Comparison of ENCODE assay signal across 15 cellular contexts in genomic region chr1:56574794-56575193, GRCh38. TPM values are rescaled to one million over a fixed set of nuclear protein-coding genes. Genes with fewer than 3 reads are reported as not detected.
A peak's percentile ranks its signal among the peaks of the same experiment; 100 is the strongest.
DNase-seq lines count a peak whose midpoint lies in the region; ATAC-seq and TF ChIP-seq lines count a peak whose summit lies in the region.
"Had no signal": no experiment of that assay in that cellular context is flagged by ENCODE, and none has a peak within 500 bp of the region (broad histone marks: within the 10 kb centered on the region; RNA-seq: fewer than 3 reads in every experiment).

No MANE protein-coding gene starts in this region.

- ATAC-seq in lower lobe of right lung: no peak
- ATAC-seq in thoracic aorta (ENCODE audit: insufficient number of reproducible peaks, low FRiP score, low read depth): no peak
- ATAC-seq in GM21360 (IDR thresholded peaks at IDR 0.05; ENCODE audit: unreplicated experiment): no peak
- ATAC-seq in GM21528 (IDR thresholded peaks at IDR 0.05; ENCODE audit: low FRiP score, unreplicated experiment): no peak
- ATAC-seq: activated CD8-positive, alpha-beta memory T cell treated with anti-CD3 and anti-CD28 coated beads, Interleukin-2, amount 10 ng/mL, durations not matched to agents 7 days and 5 days had no signal

- H3K4me3 ChIP-seq in HUES6 (ENCODE audit: low read depth, low read length): peak overlapping the region; percentile 95; the same call in 1 of the 2 replicates
- H3K4me3 ChIP-seq in lower lobe of right lung: peak overlapping the region; percentile 89
- peak overlapping the region; percentile 93 for H3K4me3 ChIP-seq in thoracic aorta

- no peak for TF ChIP-seq CTCF in lower lobe of right lung (IDR thresholded peaks at IDR 0.05)
- no peak for TF ChIP-seq CTCF in thoracic aorta (IDR thresholded peaks at IDR 0.05)

- intact Hi-C loops in lower lobe of right lung (cut with DNase I): loop anchor here (5.0 to 10.0 kb wide), 2 partner anchors 60 to 157 kb away; no protein-coding TSS in a partner anchor

- H3K27me3 ChIP-seq in HUES6 (ENCODE audit: control insufficient read depth, insufficient read depth, low read length): no peaks in the 10 kb centered on the region
- no peaks in the 10 kb centered on the region for H3K27me3 ChIP-seq in lower lobe of right lung (ENCODE audit: low read depth)
- no peaks in the 10 kb centered on the region for H3K27me3 ChIP-seq in thoracic aorta (replicated peaks; ENCODE audit: insufficient read depth)
- H3K27me3 ChIP-seq: transverse colon had no signal

- no peak overlapping the region for H3K9ac ChIP-seq in HUES6 (ENCODE audit: low read length)

- H3K36me3 ChIP-seq in HUES6 (ENCODE audit: control insufficient read depth, insufficient read depth, low read length) (no peaks in the 10 kb centered on the region; the same call in 1 of the 2 replicates), lower lobe of right lung (no peaks in the 10 kb centered on the region), thoracic aorta (no peaks in the 10 kb centered on the region)
- H3K36me3 ChIP-seq: transverse colon, WERI-Rb-1 had no signal

- DNase-seq in caudate nucleus (lab: John Stamatoyannopoulos, UW) (no peak), lower lobe of right lung (no peak), thoracic aorta (ENCODE audit: low spot score) (no peak), NCI-H774 (lab: John Stamatoyannopoulos, UW) (no peak)
- DNase-seq: activated CD8-positive, alpha-beta memory T cell treated with anti-CD3 and anti-CD28 coated beads, Interleukin-2, amount 10 ng/mL, durations not matched to agents 7 days and 5 days; central memory CD4-positive, alpha-beta T cell; mammary epithelial cell; NCI-H345; nucleus accumbens; OCI-M1; transverse colon; WERI-Rb-1 had no signal

- no peaks in the 10 kb centered on the region for H3K9me3 ChIP-seq in HUES6 (ENCODE audit: control insufficient read depth, insufficient read depth, low read depth, low read length)
- H3K9me3 ChIP-seq in lower lobe of right lung: no peaks in the 10 kb centered on the region
- no peaks in the 10 kb centered on the region for H3K9me3 ChIP-seq in thoracic aorta
- H3K9me3 ChIP-seq: transverse colon had no signal

- H3K27ac ChIP-seq in HUES6 (ENCODE audit: low read depth, low read length) (no peak overlapping the region), caudate nucleus (ENCODE audit: low read depth, low read length) (peak overlapping the region; percentile 13), lower lobe of right lung (no peak overlapping the region), thoracic aorta (no peak overlapping the region)
- H3K27ac ChIP-seq: transverse colon, WERI-Rb-1 had no signal

- H3K4me1 ChIP-seq in HUES6 (ENCODE audit: control insufficient read depth, insufficient read depth, low read length) (peaks cover 59% of the 10 kb centered on the region), lower lobe of right lung (peaks cover 59% of the 10 kb centered on the region), thoracic aorta (ENCODE audit: control insufficient read depth in 1 of 2, low read depth in 2 of 2) (peaks cover 20 to 53% of the 10 kb centered on the region in 2 donors)

RNA-seq across cellular contexts. Expression of gene PLPP3, which starts 4.6 kb away (rescaled TPM):
- total RNA-seq in lower lobe of right lung (106 TPM), thoracic aorta (100 to 1,000 TPM; 164 to 271 TPM)
- total RNA-seq: activated CD8-positive, alpha-beta memory T cell treated with anti-CD3 and anti-CD28 coated beads, Interleukin-2, amount 10 ng/mL, durations not matched to agents 7 days and 5 days had no signal
